Comparison of ENCODE assay signal across 4 cellular contexts in the genomic region with DNA sequence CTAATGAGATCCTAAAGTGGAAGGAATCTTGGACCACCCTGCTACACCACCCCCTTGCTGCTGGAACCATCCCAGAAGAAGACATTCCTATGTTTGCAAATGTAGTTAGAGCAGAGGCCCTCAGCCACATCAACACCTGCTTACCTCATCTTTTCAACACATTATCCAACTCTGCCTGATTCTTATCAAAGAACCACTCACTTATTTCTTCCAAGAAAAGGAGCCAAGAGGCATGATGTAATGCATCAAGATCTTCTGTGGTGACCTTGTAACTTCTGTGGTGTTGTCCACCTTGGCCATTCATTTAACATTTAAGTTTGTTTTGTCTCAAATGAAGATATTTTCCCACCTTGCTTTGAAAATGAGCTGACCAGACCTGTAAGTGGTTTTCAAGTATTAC.
TF ChIP-seq lines count a peak whose summit lies in the region.

No MANE protein-coding gene starts in this region.

TF ChIP-seq in SK-N-SH treated with all-trans-retinoic acid at 6 μM for 48 hours, 23 proteins besides CTCF, POLR2A, EP300 and RAD21 (continues in another document):
- peak; percentile 72 for TF ChIP-seq CREB5 (CRISPR knock-in tag; IDR thresholded peaks at IDR 0.05; ENCODE audit: low read depth)
- TF ChIP-seq, protein P1, sequence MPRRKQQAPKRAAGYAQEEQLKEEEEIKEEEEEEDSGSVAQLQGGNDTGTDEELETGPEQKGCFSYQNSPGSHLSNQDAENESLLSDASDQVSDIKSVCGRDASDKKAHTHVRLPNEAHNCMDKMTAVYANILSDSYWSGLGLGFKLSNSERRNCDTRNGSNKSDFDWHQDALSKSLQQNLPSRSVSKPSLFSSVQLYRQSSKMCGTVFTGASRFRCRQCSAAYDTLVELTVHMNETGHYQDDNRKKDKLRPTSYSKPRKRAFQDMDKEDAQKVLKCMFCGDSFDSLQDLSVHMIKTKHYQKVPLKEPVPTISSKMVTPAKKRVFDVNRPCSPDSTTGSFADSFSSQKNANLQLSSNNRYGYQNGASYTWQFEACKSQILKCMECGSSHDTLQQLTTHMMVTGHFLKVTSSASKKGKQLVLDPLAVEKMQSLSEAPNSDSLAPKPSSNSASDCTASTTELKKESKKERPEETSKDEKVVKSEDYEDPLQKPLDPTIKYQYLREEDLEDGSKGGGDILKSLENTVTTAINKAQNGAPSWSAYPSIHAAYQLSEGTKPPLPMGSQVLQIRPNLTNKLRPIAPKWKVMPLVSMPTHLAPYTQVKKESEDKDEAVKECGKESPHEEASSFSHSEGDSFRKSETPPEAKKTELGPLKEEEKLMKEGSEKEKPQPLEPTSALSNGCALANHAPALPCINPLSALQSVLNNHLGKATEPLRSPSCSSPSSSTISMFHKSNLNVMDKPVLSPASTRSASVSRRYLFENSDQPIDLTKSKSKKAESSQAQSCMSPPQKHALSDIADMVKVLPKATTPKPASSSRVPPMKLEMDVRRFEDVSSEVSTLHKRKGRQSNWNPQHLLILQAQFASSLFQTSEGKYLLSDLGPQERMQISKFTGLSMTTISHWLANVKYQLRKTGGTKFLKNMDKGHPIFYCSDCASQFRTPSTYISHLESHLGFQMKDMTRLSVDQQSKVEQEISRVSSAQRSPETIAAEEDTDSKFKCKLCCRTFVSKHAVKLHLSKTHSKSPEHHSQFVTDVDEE (CRISPR knock-in tag; IDR thresholded peaks at IDR 0.05): no peak
- TF ChIP-seq ESRRG (CRISPR knock-in tag; IDR thresholded peaks at IDR 0.05): no peak
- TF ChIP-seq CSDC2 (CRISPR knock-in tag; IDR thresholded peaks at IDR 0.05): no peak
- TF ChIP-seq ZNF70 (CRISPR knock-in tag; IDR thresholded peaks at IDR 0.05): no peak
- TF ChIP-seq ISL1 (CRISPR knock-in tag; IDR thresholded peaks at IDR 0.05): peak; percentile 69
- TF ChIP-seq ZC3H10 (CRISPR knock-in tag; IDR thresholded peaks at IDR 0.05): no peak

TF ChIP-seq in SK-N-SH, 30 proteins besides CTCF, POLR2A, EP300 and RAD21 (continued from another document):
- TF ChIP-seq IRF3 (IDR thresholded peaks at IDR 0.05; ENCODE audit: low read depth, low read length): no peak
- TF ChIP-seq NRF1 (IDR thresholded peaks at IDR 0.05; ENCODE audit: low read depth, low read length): no peak
- TF ChIP-seq USF1 (IDR thresholded peaks at IDR 0.05; ENCODE audit: borderline replicate concordance, low read depth): no peak
- no peak for TF ChIP-seq JUND (IDR thresholded peaks at IDR 0.05)
- no peak for TF ChIP-seq GATA2 (CRISPR knock-in tag; IDR thresholded peaks at IDR 0.05)
- TF ChIP-seq GABPA (IDR thresholded peaks at IDR 0.05; ENCODE audit: low read depth): no peak
- TF ChIP-seq, protein P2, sequence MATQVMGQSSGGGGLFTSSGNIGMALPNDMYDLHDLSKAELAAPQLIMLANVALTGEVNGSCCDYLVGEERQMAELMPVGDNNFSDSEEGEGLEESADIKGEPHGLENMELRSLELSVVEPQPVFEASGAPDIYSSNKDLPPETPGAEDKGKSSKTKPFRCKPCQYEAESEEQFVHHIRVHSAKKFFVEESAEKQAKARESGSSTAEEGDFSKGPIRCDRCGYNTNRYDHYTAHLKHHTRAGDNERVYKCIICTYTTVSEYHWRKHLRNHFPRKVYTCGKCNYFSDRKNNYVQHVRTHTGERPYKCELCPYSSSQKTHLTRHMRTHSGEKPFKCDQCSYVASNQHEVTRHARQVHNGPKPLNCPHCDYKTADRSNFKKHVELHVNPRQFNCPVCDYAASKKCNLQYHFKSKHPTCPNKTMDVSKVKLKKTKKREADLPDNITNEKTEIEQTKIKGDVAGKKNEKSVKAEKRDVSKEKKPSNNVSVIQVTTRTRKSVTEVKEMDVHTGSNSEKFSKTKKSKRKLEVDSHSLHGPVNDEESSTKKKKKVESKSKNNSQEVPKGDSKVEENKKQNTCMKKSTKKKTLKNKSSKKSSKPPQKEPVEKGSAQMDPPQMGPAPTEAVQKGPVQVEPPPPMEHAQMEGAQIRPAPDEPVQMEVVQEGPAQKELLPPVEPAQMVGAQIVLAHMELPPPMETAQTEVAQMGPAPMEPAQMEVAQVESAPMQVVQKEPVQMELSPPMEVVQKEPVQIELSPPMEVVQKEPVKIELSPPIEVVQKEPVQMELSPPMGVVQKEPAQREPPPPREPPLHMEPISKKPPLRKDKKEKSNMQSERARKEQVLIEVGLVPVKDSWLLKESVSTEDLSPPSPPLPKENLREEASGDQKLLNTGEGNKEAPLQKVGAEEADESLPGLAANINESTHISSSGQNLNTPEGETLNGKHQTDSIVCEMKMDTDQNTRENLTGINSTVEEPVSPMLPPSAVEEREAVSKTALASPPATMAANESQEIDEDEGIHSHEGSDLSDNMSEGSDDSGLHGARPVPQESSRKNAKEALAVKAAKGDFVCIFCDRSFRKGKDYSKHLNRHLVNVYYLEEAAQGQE (IDR thresholded peaks at IDR 0.05; ENCODE audit: low read depth, low read length): no peak

TF ChIP-seq in WTC11, 78 proteins besides CTCF, POLR2A, EP300 and RAD21 (continued from another document):
- TF ChIP-seq, protein P3, sequence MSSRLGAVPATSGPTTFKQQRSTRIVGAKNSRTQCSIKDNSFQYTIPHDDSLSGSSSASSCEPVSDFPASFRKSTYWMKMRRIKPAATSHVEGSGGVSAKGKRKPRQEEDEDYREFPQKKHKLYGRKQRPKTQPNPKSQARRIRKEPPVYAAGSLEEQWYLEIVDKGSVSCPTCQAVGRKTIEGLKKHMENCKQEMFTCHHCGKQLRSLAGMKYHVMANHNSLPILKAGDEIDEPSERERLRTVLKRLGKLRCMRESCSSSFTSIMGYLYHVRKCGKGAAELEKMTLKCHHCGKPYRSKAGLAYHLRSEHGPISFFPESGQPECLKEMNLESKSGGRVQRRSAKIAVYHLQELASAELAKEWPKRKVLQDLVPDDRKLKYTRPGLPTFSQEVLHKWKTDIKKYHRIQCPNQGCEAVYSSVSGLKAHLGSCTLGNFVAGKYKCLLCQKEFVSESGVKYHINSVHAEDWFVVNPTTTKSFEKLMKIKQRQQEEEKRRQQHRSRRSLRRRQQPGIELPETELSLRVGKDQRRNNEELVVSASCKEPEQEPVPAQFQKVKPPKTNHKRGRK (CRISPR knock-in tag; IDR thresholded peaks at IDR 0.05; ENCODE audit: borderline replicate concordance): no peak
- TF ChIP-seq USF1 (CRISPR knock-in tag; IDR thresholded peaks at IDR 0.05) (no peak), OVOL2 (CRISPR knock-in tag; IDR thresholded peaks at IDR 0.05; ENCODE audit: borderline replicate concordance) (no peak), ZNF281 (CRISPR knock-in tag; IDR thresholded peaks at IDR 0.05) (no peak), E2F5 (CRISPR knock-in tag; IDR thresholded peaks at IDR 0.05) (no peak), PRRX2 (CRISPR knock-in tag; IDR thresholded peaks at IDR 0.05) (no peak)
- TF ChIP-seq, protein P4, sequence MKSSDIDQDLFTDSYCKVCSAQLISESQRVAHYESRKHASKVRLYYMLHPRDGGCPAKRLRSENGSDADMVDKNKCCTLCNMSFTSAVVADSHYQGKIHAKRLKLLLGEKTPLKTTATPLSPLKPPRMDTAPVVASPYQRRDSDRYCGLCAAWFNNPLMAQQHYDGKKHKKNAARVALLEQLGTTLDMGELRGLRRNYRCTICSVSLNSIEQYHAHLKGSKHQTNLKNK (CRISPR knock-in tag; IDR thresholded peaks at IDR 0.05): no peak

TF ChIP-seq in H1, 55 proteins besides CTCF, POLR2A, EP300 and RAD21 (continued from another document):
- TF ChIP-seq GTF2F1 (IDR thresholded peaks at IDR 0.05; ENCODE audit: borderline replicate concordance, low read depth, low read length) (no peak), SAP30 (IDR thresholded peaks at IDR 0.05; ENCODE audit: insufficient read depth, insufficient replicate concordance, low read length) (no peak), EZH2 (IDR thresholded peaks at IDR 0.05; ENCODE audit: low read depth, low read length, severe bottlenecking) (no peak), GABPA (IDR thresholded peaks at IDR 0.05; ENCODE audit: borderline replicate concordance, insufficient read depth, low read length) (no peak), JUN (IDR thresholded peaks at IDR 0.05; ENCODE audit: low read depth, low read length) (no peak)
